In genomic region chr6:155163616-155164015, GRCh38 we compare ENCODE assay signal across 31 cellular contexts.
"Had no signal": no experiment of that assay in that cellular context is flagged by ENCODE, and none has a peak within 500 bp of the region (broad histone marks: within the 10 kb centered on the region; RNA-seq: fewer than 3 reads in every experiment).

No MANE protein-coding gene starts in this region.

- H3K27ac Mint-ChIP-seq: activated CD8-positive, alpha-beta memory T cell treated with anti-CD3 and anti-CD28 coated beads, Interleukin-2, amount 10 ng/mL, durations not matched to agents 7 days and 5 days; activated CD8-positive, alpha-beta T cell treated with anti-CD3 and anti-CD28 coated beads, Interleukin-2, amount 10 ng/mL, durations not matched to agents 7 days and 5 days; activated naive CD8-positive, alpha-beta T cell had no signal

- H3K4me3 ChIP-seq: adrenal gland, body of pancreas, esophagus muscularis mucosa, gastroesophageal sphincter had no signal

- H3K9me3 ChIP-seq: adrenal gland, body of pancreas, esophagus muscularis mucosa, gastroesophageal sphincter had no signal

- ATAC-seq: activated CD8-positive, alpha-beta memory T cell treated with anti-CD3 and anti-CD28 coated beads, Interleukin-2, amount 10 ng/mL, durations not matched to agents 7 days and 5 days; activated CD8-positive, alpha-beta T cell treated with anti-CD3 and anti-CD28 coated beads, Interleukin-2, amount 10 ng/mL, durations not matched to agents 7 days and 5 days; body of pancreas; effector memory CD8-positive, alpha-beta T cell; gastroesophageal sphincter had no signal

- H3K4me3 Mint-ChIP-seq: activated CD8-positive, alpha-beta memory T cell treated with anti-CD3 and anti-CD28 coated beads, Interleukin-2, amount 10 ng/mL, durations not matched to agents 7 days and 5 days; activated CD8-positive, alpha-beta T cell treated with anti-CD3 and anti-CD28 coated beads, Interleukin-2, amount 10 ng/mL, durations not matched to agents 7 days and 5 days; activated naive CD8-positive, alpha-beta T cell; effector memory CD8-positive, alpha-beta T cell had no signal

- FAIRE-seq: colon had no signal

- H3K9me3 Mint-ChIP-seq: effector memory CD8-positive, alpha-beta T cell had no signal

- H3K4me1 ChIP-seq: body of pancreas, gastroesophageal sphincter had no signal

- DNase-seq: activated CD4-positive, alpha-beta T cell treated with anti-CD3 and anti-CD28 coated beads for 4 hours; activated CD4-positive, alpha-beta T cell treated with anti-CD3 and anti-CD28 coated beads, Interleukin-2, amount 50 U/mL, for 1 hour; activated CD4-positive, alpha-beta T cell treated with anti-CD3 and anti-CD28 coated beads, Interleukin-2, amount 50 U/mL, for 48 hours; activated CD4-positive, CD25-positive, alpha-beta regulatory T cell; activated CD4-positive, CD25-positive, alpha-beta regulatory T cell treated with anti-CD3 and anti-CD28 coated beads, Interleukin-2, amount 50 U/mL, for 72 hours; activated CD8-positive, alpha-beta memory T cell treated with anti-CD3 and anti-CD28 coated beads, Interleukin-2, amount 10 ng/mL, durations not matched to agents 7 days and 5 days; activated CD8-positive, alpha-beta memory T cell treated with anti-CD3 and anti-CD28 coated beads, Interleukin-2, amount 50 U/mL, for 4 hours; activated CD8-positive, alpha-beta T cell treated with anti-CD3 and anti-CD28 coated beads, Interleukin-2, amount 10 ng/mL, durations not matched to agents 7 days and 5 days; activated effector memory CD4-positive, alpha-beta T cell treated with Interleukin-2 at 50 U/mL for 16 hours; activated gamma-delta T cell treated with Interleukin-2 at 50 U/mL for 16 hours; activated naive CD4-positive, alpha-beta T cell treated with anti-CD3 and anti-CD28 coated beads, Interleukin-2, amount 50 U/mL, for 16 hours; activated naive CD4-positive, alpha-beta T cell treated with Interleukin-2 at 50 U/mL for 16 hours; activated T-cell treated with anti-CD3 and anti-CD28 coated beads, Interleukin-2, amount 50 U/mL, for 1 hour; activated T-cell treated with anti-CD3 and anti-CD28 coated beads, Interleukin-2, amount 50 U/mL, for 48 hours; adrenal gland; amygdala; aorta; body of pancreas; caudate nucleus; cortex of kidney; dermis blood vessel endothelial cell; effector CD4-positive, alpha-beta T cell; effector memory CD8-positive, alpha-beta T cell; erythroblast; foreskin melanocyte; hippocampal formation; T-helper 2 cell had no signal

- H3K27me3 Mint-ChIP-seq: activated CD8-positive, alpha-beta memory T cell treated with anti-CD3 and anti-CD28 coated beads, Interleukin-2, amount 10 ng/mL, durations not matched to agents 7 days and 5 days; effector memory CD8-positive, alpha-beta T cell had no signal

- H3K27me3 ChIP-seq: adrenal gland, body of pancreas, esophagus muscularis mucosa, gastroesophageal sphincter had no signal

- H3K27ac ChIP-seq: adrenal gland, body of pancreas, esophagus muscularis mucosa, gastroesophageal sphincter had no signal

- H3K36me3 ChIP-seq: adrenal gland, gastroesophageal sphincter had no signal
